ENCODE assay signal across 1 cellular context in genomic region chr15:88563638-88564037, GRCh38.
TF ChIP-seq lines count a peak whose summit lies in the region.

No MANE protein-coding gene starts in this region.

TF ChIP-seq in K562, 482 proteins besides CTCF, POLR2A, EP300 and RAD21 (continued from another document and continues in another):
- TF ChIP-seq MLLT1 (IDR thresholded peaks at IDR 0.05), result no peak
- TF ChIP-seq NR2C1 (IDR thresholded peaks at IDR 0.05), result no peak
- TF ChIP-seq NR2C1 (tag; IDR thresholded peaks at IDR 0.05), result no peak
- no peak for TF ChIP-seq RUNX1 (IDR thresholded peaks at IDR 0.05; ENCODE audit: low read depth)
- TF ChIP-seq RAD51 (IDR thresholded peaks at IDR 0.05; ENCODE audit: borderline replicate concordance, low read depth), result no peak
- 0 out of 2 replicates have a peak, but pooled peaks have one; percentile 12 for TF ChIP-seq ZEB2 (IDR thresholded peaks at IDR 0.05)
- no peak for TF ChIP-seq RERE (CRISPR knock-in tag; IDR thresholded peaks at IDR 0.05; ENCODE audit: borderline replicate concordance)
- TF ChIP-seq ETV1 (tag; conservative IDR thresholded peaks at IDR 0.05; ENCODE audit: low read depth), result no peak
- peak; percentile 66 for TF ChIP-seq CREM (IDR thresholded peaks at IDR 0.05; ENCODE audit: low read depth)
- no peak for TF ChIP-seq ZNF780A (CRISPR knock-in tag; IDR thresholded peaks at IDR 0.05)
- no peak for TF ChIP-seq MCM3 (IDR thresholded peaks at IDR 0.05)
- no peak for TF ChIP-seq BACH1 (tag; IDR thresholded peaks at IDR 0.05)
- TF ChIP-seq U2AF2 (optimal IDR thresholded peaks at IDR 0.05; ENCODE audit: low read depth, low read length), result no peak
- no peak for TF ChIP-seq ZNF699 (CRISPR knock-in tag; IDR thresholded peaks at IDR 0.05; ENCODE audit: insufficient replicate concordance)
- TF ChIP-seq ATF3 (IDR thresholded peaks at IDR 0.05), result peak; percentile 93
- TF ChIP-seq ATF3 (CRISPR knock-in tag; conservative IDR thresholded peaks at IDR 0.05), result no peak
- no peak for TF ChIP-seq NR0B1 (IDR thresholded peaks at IDR 0.05; ENCODE audit: partially characterized antibody)
- TF ChIP-seq TARDBP (IDR thresholded peaks at IDR 0.05), result no peak
- no peak for TF ChIP-seq PBX2 (CRISPR knock-in tag; IDR thresholded peaks at IDR 0.05; ENCODE audit: low read depth)
- no peak for TF ChIP-seq PBX2 (tag; conservative IDR thresholded peaks at IDR 0.05; ENCODE audit: low read depth)
- no peak for TF ChIP-seq ZBTB33 (CRISPR knock-in tag; IDR thresholded peaks at IDR 0.05)
- TF ChIP-seq ZNF511 (CRISPR knock-in tag; IDR thresholded peaks at IDR 0.05), result no peak
- no peak for TF ChIP-seq TAF1 (IDR thresholded peaks at IDR 0.05; ENCODE audit: control insufficient read depth, extremely low read depth, insufficient read depth, low read length, severe bottlenecking)
- peak; percentile 65; the same call in 1 of the 2 replicates for TF ChIP-seq TEAD4 (IDR thresholded peaks at IDR 0.05; ENCODE audit: low read length)
- TF ChIP-seq TEAD4 (CRISPR knock-in tag; IDR thresholded peaks at IDR 0.05; ENCODE audit: borderline replicate concordance), result no peak
- no peak for TF ChIP-seq ZNF57 (CRISPR knock-in tag; IDR thresholded peaks at IDR 0.05)
- peak; percentile 17 to 25; a peak in 1 of 4 replicates for TF ChIP-seq FOXK2 (conservative IDR thresholded peaks at IDR 0.05 in 1 of 2, IDR thresholded peaks at IDR 0.05 in 1 of 2; ENCODE audit: low read depth in 2 of 2)
- no peak for TF ChIP-seq SMAD3 (CRISPR knock-in tag; conservative IDR thresholded peaks at IDR 0.05)
- no peak for TF ChIP-seq LCOR (CRISPR knock-in tag; IDR thresholded peaks at IDR 0.05)
- TF ChIP-seq DIDO1 (tag; IDR thresholded peaks at IDR 0.05; ENCODE audit: low read depth), result no peak
- peak; percentile 19; the same call in 1 of the 2 replicates for TF ChIP-seq FOXM1 (IDR thresholded peaks at IDR 0.05; ENCODE audit: low read depth)
- no peak for TF ChIP-seq FOXM1 (CRISPR knock-in tag; IDR thresholded peaks at IDR 0.05; ENCODE audit: low read depth)
- TF ChIP-seq THRAP3 (IDR thresholded peaks at IDR 0.05; ENCODE audit: borderline replicate concordance), result no peak
- peak in 1 of 2 experiments; percentile 32 for TF ChIP-seq AFF1 (IDR thresholded peaks at IDR 0.05; ENCODE audit: low read depth in 1 of 2, partially characterized antibody in 2 of 2)
- no peak for TF ChIP-seq ZBTB12 (CRISPR knock-in tag; IDR thresholded peaks at IDR 0.05)
- TF ChIP-seq ZNF165 (CRISPR knock-in tag; IDR thresholded peaks at IDR 0.05; ENCODE audit: borderline replicate concordance), result no peak
- no peak for TF ChIP-seq ZNF140 (CRISPR knock-in tag; IDR thresholded peaks at IDR 0.05)
- TF ChIP-seq DACH1 (IDR thresholded peaks at IDR 0.05; ENCODE audit: partially characterized antibody), result no peak
- no peak for TF ChIP-seq KLF13 (tag; IDR thresholded peaks at IDR 0.05; ENCODE audit: borderline replicate concordance, low read depth)
- TF ChIP-seq EZH2 (IDR thresholded peaks at IDR 0.05; ENCODE audit: borderline replicate concordance, low read depth, low read length), result no peak
- no peak for TF ChIP-seq CHCHD3 (CRISPR knock-in tag; IDR thresholded peaks at IDR 0.05)
